5 cellular contexts compared by ENCODE assay signal in the genomic region with DNA sequence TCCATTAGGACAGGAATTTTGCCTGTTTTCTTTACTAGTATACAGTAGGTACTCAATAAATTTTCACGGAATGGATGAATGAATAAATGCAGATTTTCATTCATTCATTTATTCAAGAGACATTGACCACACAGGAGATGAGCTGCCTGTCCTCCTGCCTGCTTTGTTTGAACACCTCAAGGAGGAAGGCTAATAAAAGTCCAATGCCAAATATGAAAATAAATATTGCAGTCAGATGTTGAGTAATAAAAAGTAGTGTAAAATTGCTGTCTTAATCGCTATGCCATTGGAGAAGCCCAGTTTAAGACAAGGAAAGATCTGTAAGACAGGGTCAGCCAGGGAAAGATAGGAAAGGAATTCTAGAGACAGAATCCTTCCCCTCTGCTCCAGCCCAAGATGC.
"Had no signal": no experiment of that assay in that cellular context is flagged by ENCODE, and none has a peak within 500 bp of the region (broad histone marks: within the 10 kb centered on the region; RNA-seq: fewer than 3 reads in every experiment).

No MANE protein-coding gene starts in this region.

- H3K4me3 Mint-ChIP-seq: GM23338, H9 had no signal

- ATAC-seq: K562 had no signal

- H3K27ac Mint-ChIP-seq: GM23338, H9 had no signal

- DNase-seq: H9, HCEC 1CT, IMR-90 had no signal

- H3K4me3 ChIP-seq: GM23338, K562 had no signal

- H3K9me3 Mint-ChIP-seq: GM23338, H9 had no signal
